Comparison of ENCODE assay signal across 12 cellular contexts in genomic region chrX:123871309-123871708, GRCh38. TPM values are rescaled to one million over a fixed set of nuclear protein-coding genes. Genes with fewer than 3 reads are reported as not detected.
A peak's percentile ranks its signal among the peaks of the same experiment; 100 is the strongest.
DNase-seq lines count a peak whose midpoint lies in the region; ATAC-seq and TF ChIP-seq lines count a peak whose summit lies in the region.
"Had no signal": no experiment of that assay in that cellular context is flagged by ENCODE, and none has a peak within 500 bp of the region (broad histone marks: within the 10 kb centered on the region; RNA-seq: fewer than 3 reads in every experiment).

No MANE protein-coding gene starts in this region.

- H3K4me1 Mint-ChIP-seq in chondrocyte (ENCODE audit: low read depth): peaks cover 2% of the 10 kb centered on the region
- H3K4me1 Mint-ChIP-seq: nephron had no signal

- peaks cover 4% of the 10 kb centered on the region for H3K9me3 Mint-ChIP-seq in chondrocyte (ENCODE audit: low read depth)

- no peaks in the 10 kb centered on the region for H3K36me3 Mint-ChIP-seq in chondrocyte (ENCODE audit: low read depth)

- H3K27me3 Mint-ChIP-seq in chondrocyte (ENCODE audit: low read depth): no peaks in the 10 kb centered on the region

- DNase-seq in GM12865 (ENCODE audit: low read depth) (peak; percentile 17), chondrocyte (ENCODE audit: low spot score) (no peak), NCI-H446 treated with DMSO at 0.1 percent for 48 hours (lab: John Stamatoyannopoulos, UW) (no peak), NCI-H510A (lab: John Stamatoyannopoulos, UW) (no peak)
- no peak for DNase-seq in effector CD4-positive, alpha-beta T cell
- DNase-seq: NCI-H1092 treated with DMSO at 0.1 percent for 48 hours; NCI-H2171; NK-92 treated with Interleukin-12 subunit alpha and Interleukin-12 subunit beta, amount 100 ng/mL, for 24 hours had no signal

- no peak overlapping the region for H3K4me3 Mint-ChIP-seq in chondrocyte (ENCODE audit: unreplicated experiment)
- H3K4me3 Mint-ChIP-seq: nephron had no signal

- no peak for TF ChIP-seq CTCF in GM12865 (IDR thresholded peaks at IDR 0.05; ENCODE audit: insufficient read depth, low read depth, low read length, missing control alignments)
- no peak for TF ChIP-seq CTCF in chondrocyte (IDR thresholded peaks at IDR 0.05)

- ATAC-seq in GM21381 (IDR thresholded peaks at IDR 0.05; ENCODE audit: unreplicated experiment) (peak; percentile 57), HG03457 (IDR thresholded peaks at IDR 0.05; ENCODE audit: unreplicated experiment) (peak; percentile 78), GM18870 (IDR thresholded peaks at IDR 0.05; ENCODE audit: unreplicated experiment) (no peak)

- no peak overlapping the region for H3K4me3 ChIP-seq in GM12865 (ENCODE audit: low read depth, low read length)

- H3K27ac Mint-ChIP-seq in chondrocyte (ENCODE audit: unreplicated experiment): peak overlapping the region; percentile 74
- H3K27ac Mint-ChIP-seq: nephron had no signal

RNA-seq across cellular contexts. Expression of gene XIAP, which starts 11.5 kb away (rescaled TPM):
- total RNA-seq in chondrocyte: 40.1 to 47.8 TPM (median 44.7 TPM) in 3 replicates
